In genomic region chr14:93381644-93382043, GRCh38 we compare ENCODE assay signal across 32 cellular contexts. TPM values are rescaled to one million over a fixed set of nuclear protein-coding genes. Genes with fewer than 3 reads are reported as not detected.
A peak's percentile ranks its signal among the peaks of the same experiment; 100 is the strongest.
DNase-seq lines count a peak whose midpoint lies in the region; ATAC-seq, FAIRE-seq and TF ChIP-seq lines count a peak whose summit lies in the region.
"Had no signal": no experiment of that assay in that cellular context is flagged by ENCODE, and none has a peak within 500 bp of the region (broad histone marks: within the 10 kb centered on the region; RNA-seq: fewer than 3 reads in every experiment).

No MANE protein-coding gene starts in this region.

- TF ChIP-seq POLR2A in GM12891 (IDR thresholded peaks at IDR 0.05; ENCODE audit: low read depth, low read length) = no peak
- TF ChIP-seq POLR2A in breast epithelium (IDR thresholded peaks at IDR 0.05) = no peak

- no peaks in the 10 kb centered on the region for H3K79me2 ChIP-seq in hepatocyte

- intact Hi-C loops in breast epithelium (cut with DNase I; ENCODE audit: low total_unique reads) = no loop called here

- ATAC-seq in GM19463 (IDR thresholded peaks at IDR 0.05; ENCODE audit: unreplicated experiment) = peak; percentile 69
- peak; percentile 74 for ATAC-seq in HG02884 (IDR thresholded peaks at IDR 0.05; ENCODE audit: unreplicated experiment)
- no peak for ATAC-seq in HG02759 (IDR thresholded peaks at IDR 0.05; ENCODE audit: unreplicated experiment)
- ATAC-seq: body of pancreas; effector memory CD8-positive, alpha-beta T cell; esophagus mucosa; T-helper 17 cell had no signal

- no peak overlapping the region for H3K4me2 ChIP-seq in hepatocyte
- H3K4me2 ChIP-seq: BLaER1, neural progenitor cell had no signal

- no peaks in the 10 kb centered on the region for H4K20me1 ChIP-seq in hepatocyte (ENCODE audit: insufficient read depth, poor library complexity, severe bottlenecking)
- H4K20me1 ChIP-seq: BLaER1 had no signal

- no peaks in the 10 kb centered on the region for H3K9me3 ChIP-seq in hepatocyte (ENCODE audit: low read depth)
- no peaks in the 10 kb centered on the region for H3K9me3 ChIP-seq in breast epithelium
- H3K9me3 ChIP-seq: body of pancreas, Caco-2, prostate gland, suprapubic skin had no signal

- H3K36me3 ChIP-seq in hepatocyte (replicated peaks; ENCODE audit: insufficient read depth, low read depth) (no peaks in the 10 kb centered on the region), breast epithelium (no peaks in the 10 kb centered on the region)
- H3K36me3 ChIP-seq: BLaER1, neural progenitor cell, prostate gland, suprapubic skin had no signal

- 71% methylated on average over 1 of the region's 1 CpG for WGBS in hepatocyte (ENCODE audit: low lambda C conversion rate, missing lambda C conversion rate)

- no peak for TF ChIP-seq CTCF in hepatocyte (IDR thresholded peaks at IDR 0.05; ENCODE audit: poor library complexity)
- TF ChIP-seq CTCF in breast epithelium (IDR thresholded peaks at IDR 0.05) = no peak

- H3K27me3 ChIP-seq in hepatocyte (peaks cover 6% of the 10 kb centered on the region), breast epithelium (no peaks in the 10 kb centered on the region)
- H3K27me3 ChIP-seq: BLaER1, body of pancreas, neural progenitor cell, suprapubic skin had no signal

- FAIRE-seq in GM12891 (lab: Jason Lieb, UNC) = no peak
- FAIRE-seq: islet of Langerhans had no signal

- no peaks in the 10 kb centered on the region for H3K4me1 ChIP-seq in hepatocyte (ENCODE audit: insufficient read depth)
- no peaks in the 10 kb centered on the region for H3K4me1 ChIP-seq in breast epithelium
- H3K4me1 ChIP-seq: BLaER1, body of pancreas, Caco-2, neural progenitor cell, prostate gland, suprapubic skin had no signal

- H2AFZ ChIP-seq in hepatocyte = no peak overlapping the region
- H2AFZ ChIP-seq: neural progenitor cell had no signal

- DNase-seq in GM12891 (ENCODE audit: insufficient read length, low spot score) (no peak), hepatocyte (ENCODE audit: low spot score) (peak; percentile 15), breast epithelium (ENCODE audit: low spot score in 2 of 2) (no peak), iPS-NIHi11 (ENCODE audit: low spot score) (no peak)
- DNase-seq in effector CD8-positive, alpha-beta T cell (lab: John Stamatoyannopoulos, UW) = no peak
- DNase-seq: ACHN; activated CD4-positive, alpha-beta T cell treated with anti-CD3 and anti-CD28 coated beads, Interleukin-2, amount 50 U/mL, for 4 hours; activated effector memory CD4-positive, alpha-beta T cell treated with anti-CD3 and anti-CD28 coated beads, Interleukin-2, amount 50 U/mL, for 16 hours; body of pancreas; Caco-2; DND-41; effector memory CD8-positive, alpha-beta T cell; foreskin melanocyte; hippocampal formation; NCI-H1417 treated with DMSO at 0.1 percent for 48 hours; NCI-H2107; NCI-H510A; T-helper 17 cell had no signal

- H3K9me2 ChIP-seq in hepatocyte (replicated peaks; ENCODE audit: insufficient read depth) = no peaks in the 10 kb centered on the region

- no peak overlapping the region for H3K27ac ChIP-seq in hepatocyte
- no peak overlapping the region for H3K27ac ChIP-seq in breast epithelium
- H3K27ac ChIP-seq: BLaER1, body of pancreas, neural progenitor cell, prostate gland, suprapubic skin had no signal

- H3K4me3 ChIP-seq in hepatocyte = no peak overlapping the region
- H3K4me3 ChIP-seq in breast epithelium = no peak overlapping the region
- H3K4me3 ChIP-seq: BLaER1, body of pancreas, neural progenitor cell, prostate gland, suprapubic skin had no signal

TF ChIP-seq in GM12891, 5 proteins besides CTCF, POLR2A, EP300 and RAD21:
- TF ChIP-seq SPI1 (IDR thresholded peaks at IDR 0.05; ENCODE audit: low read depth, low read length) (peak; percentile 24; the same call in 1 of the 2 replicates), POLR2AphosphoS5 (IDR thresholded peaks at IDR 0.05; ENCODE audit: low read depth, low read length) (no peak)

RNA-seq across cellular contexts. Expression of gene COX8C, which starts 34.7 kb away (rescaled TPM):
- not detected for polyA plus RNA-seq in GM12891 (2012; ENCODE audit: low read depth, missing spikeins)
- total RNA-seq in hepatocyte (not detected in 2 replicates), breast epithelium (not detected)
- not detected in 2 replicates for polyA plus RNA-seq in hepatocyte
- total RNA-seq: body of pancreas, Caco-2, esophagus mucosa, liver, MCF 10A, mononuclear cell, RPMI7951, SK-MEL-5, suprapubic skin, T-helper 17 cell had no signal
- polyA plus RNA-seq: liver had no signal

RNA-seq across cellular contexts. Expression of gene BTBD7, which starts 48.8 kb away (rescaled TPM):
- 4.5 TPM for polyA plus RNA-seq in GM12891 (2012; ENCODE audit: low read depth, missing spikeins)
- total RNA-seq in hepatocyte (24.5 and 25.8 TPM in 2 replicates), breast epithelium (10 to 100 TPM; 19.7 to 32.8 (median 26.5) TPM)
- polyA plus RNA-seq in hepatocyte = 14.4 and 14.8 TPM in 2 replicates

RNA-seq across cellular contexts. Expression of gene UNC79, which starts 49.1 kb away (rescaled TPM):
- 0.13 TPM for polyA plus RNA-seq in GM12891 (2012; ENCODE audit: low read depth, missing spikeins)
- total RNA-seq in hepatocyte (0.20 TPM in 2 replicates), breast epithelium (under 1 TPM in 2 of 3 donors, not detected in 1; 0.29 to 0.32 TPM)
- polyA plus RNA-seq in hepatocyte = 0.15 and 0.16 TPM in 2 replicates
- total RNA-seq: mononuclear cell, RPMI7951, T-helper 17 cell had no signal
